ENCODE assay signal across 25 cellular contexts in the genomic region with DNA sequence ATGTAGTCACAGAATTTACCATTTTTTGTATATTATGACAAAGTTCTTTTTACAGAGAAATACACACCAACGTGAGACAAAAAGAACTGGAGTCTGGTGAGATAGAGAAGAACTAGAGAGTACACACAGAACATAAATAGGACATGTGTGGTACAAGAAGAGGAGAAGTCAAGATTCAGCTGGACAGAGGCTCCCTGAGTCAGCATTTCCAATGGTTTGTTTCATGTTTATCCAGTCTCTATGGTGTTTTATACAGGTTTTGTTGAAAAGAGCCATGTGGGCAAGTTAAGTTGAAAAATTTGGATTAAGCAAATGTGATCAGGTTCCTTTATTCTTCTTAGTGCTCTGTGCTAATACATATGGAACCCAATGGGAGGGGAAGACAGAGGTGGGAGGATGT.
DNase-seq lines count a peak whose midpoint lies in the region; ATAC-seq and TF ChIP-seq lines count a peak whose summit lies in the region.
"Had no signal": no experiment of that assay in that cellular context is flagged by ENCODE, and none has a peak within 500 bp of the region (broad histone marks: within the 10 kb centered on the region; RNA-seq: fewer than 3 reads in every experiment).

No MANE protein-coding gene starts in this region.

- peaks cover 0 to 6% of the 10 kb centered on the region in 2 experiments; a peak in 1 of 4 replicates for H3K36me3 ChIP-seq in HCT116 (ENCODE audit: control insufficient read depth in 1 of 2, insufficient read depth in 2 of 2, low read length in 2 of 2)
- no peaks in the 10 kb centered on the region; the same call in 1 of the 2 replicates for H3K36me3 ChIP-seq in Panc1 (ENCODE audit: control insufficient read depth, insufficient read depth, low read length)
- no peaks in the 10 kb centered on the region for H3K36me3 ChIP-seq in smooth muscle cell (ENCODE audit: low read depth)
- H3K36me3 ChIP-seq: heart left ventricle, MG63 had no signal

- RAD21 ChIA-PET in HCT116 (lab: Charles Lee; ENCODE audit: low non-redundant PET in 1 of 2, low total read pairs in 2 of 2, uncharacterized antibody in 2 of 2, unreplicated experiment in 2 of 2) = no interaction called here

- no peak for TF ChIP-seq POLR2A in HCT116 (IDR thresholded peaks at IDR 0.05; ENCODE audit: borderline replicate concordance, extremely low read depth, insufficient read depth, insufficient read length)

- no peak for TF ChIP-seq RAD21 in HCT116 (IDR thresholded peaks at IDR 0.05; ENCODE audit: low read depth)

- peak overlapping the region; percentile 1 for H2AFZ ChIP-seq in HCT116 (ENCODE audit: low read depth, low read length, poor library complexity, severe bottlenecking)
- H2AFZ ChIP-seq in smooth muscle cell (ENCODE audit: low read depth) = no peak overlapping the region

- CTCF ChIA-PET in HCT116 (lab: Charles Lee) (no interaction called here), Panc1 (lab: Charles Lee) (no interaction called here)

- TF ChIP-seq CTCF in HCT116 (IDR thresholded peaks at IDR 0.05 in 2 of 3, conservative IDR thresholded peaks at IDR 0.05 in 1 of 3; ENCODE audit: borderline replicate concordance in 1 of 3, insufficient read depth in 1 of 3, low read depth in 2 of 3, low read length in 2 of 3) (no peak), Panc1 (IDR thresholded peaks at IDR 0.05) (no peak), smooth muscle cell (IDR thresholded peaks at IDR 0.05; ENCODE audit: borderline replicate concordance, insufficient read depth, poor library complexity, severe bottlenecking) (no peak)

- H3K27ac ChIP-seq in HCT116 (ENCODE audit: low read depth, low read length) (no peak overlapping the region), Panc1 (ENCODE audit: low read length) (peak overlapping the region; percentile 44; the same call in 1 of the 2 replicates), smooth muscle cell (ENCODE audit: low read depth) (peak overlapping the region; percentile 14)
- H3K27ac ChIP-seq: dorsolateral prefrontal cortex, heart left ventricle, testis had no signal

- H3K9me2 ChIP-seq in HCT116 (ENCODE audit: insufficient read depth) = no peaks in the 10 kb centered on the region

- H3K4me1 ChIP-seq in HCT116 (ENCODE audit: control insufficient read depth in 1 of 2, insufficient read depth in 2 of 2, low read length in 2 of 2) (peaks cover 4 to 21% of the 10 kb centered on the region in 2 experiments; a peak in 3 of 4 replicates), Panc1 (ENCODE audit: control insufficient read depth, insufficient read depth, low read length) (no peaks in the 10 kb centered on the region), smooth muscle cell (ENCODE audit: low read depth) (peaks cover 4% of the 10 kb centered on the region)
- H3K4me1 ChIP-seq: testis had no signal

- no peak for ATAC-seq in HCT116
- ATAC-seq in Panc1 = no peak
- ATAC-seq: activated CD8-positive, alpha-beta memory T cell treated with anti-CD3 and anti-CD28 coated beads, Interleukin-2, amount 10 ng/mL, durations not matched to agents 7 days and 5 days; CD8-positive, alpha-beta T cell; heart left ventricle; left cardiac atrium; naive thymus-derived CD4-positive, alpha-beta T cell had no signal

- H3K27me3 ChIP-seq in HCT116 (ENCODE audit: insufficient read depth, low read length) (no peaks in the 10 kb centered on the region), Panc1 (ENCODE audit: control insufficient read depth, insufficient read depth, low read length) (no peaks in the 10 kb centered on the region), smooth muscle cell (ENCODE audit: low read depth) (no peaks in the 10 kb centered on the region)
- H3K27me3 ChIP-seq: heart left ventricle, MG63, testis had no signal

- DNase-seq in HCT116 (ENCODE audit: low read depth, low spot score) (no peak), Panc1 (ENCODE audit: low read depth, low spot score) (no peak), fibroblast of gingiva (ENCODE audit: low read depth) (peak; percentile 38), smooth muscle cell (lab: John Stamatoyannopoulos, UW; ENCODE audit: unreplicated experiment) (no peak), Ammon's horn (ENCODE audit: low spot score) (no peak)
- no peak for DNase-seq in activated CD8-positive, alpha-beta memory T cell treated with anti-CD3 and anti-CD28 coated beads, Interleukin-2, amount 50 U/mL, for 48 hours
- DNase-seq in stimulated activated CD4-positive, alpha-beta T cell treated with anti-CD3 and anti-CD28 coated beads, Interleukin-4, amount 100 ng/mL, for 1 hour = no peak
- DNase-seq: activated CD4-positive, alpha-beta T cell treated with anti-CD3 and anti-CD28 coated beads, Interleukin-2, amount 10 ng/mL, durations not matched to agents 7 days and 5 days; activated CD8-positive, alpha-beta memory T cell treated with anti-CD3 and anti-CD28 coated beads, Interleukin-2, amount 10 ng/mL, durations not matched to agents 7 days and 5 days; activated naive CD4-positive, alpha-beta T cell treated with anti-CD3 and anti-CD28 coated beads, Interleukin-2, amount 50 U/mL, for 16 hours; AML-193; CD8-positive, alpha-beta T cell; dorsolateral prefrontal cortex; heart left ventricle; left cardiac atrium; mesendoderm; MG63; naive thymus-derived CD4-positive, alpha-beta T cell; NCI-H510A; NK-92 treated with Interleukin-12 subunit alpha and Interleukin-12 subunit beta, amount 100 ng/mL, for 24 hours; nucleus accumbens; stimulated activated CD4-positive, alpha-beta T cell treated with anti-CD3 and anti-CD28 coated beads, Interleukin-12 subunit alpha, Interleukin-12 subunit beta, amount 100 ng/mL, for 4 hours; stimulated activated CD4-positive, alpha-beta T cell treated with anti-CD3 and anti-CD28 coated beads, Interleukin-4, amount 100 ng/mL, for 4 hours; stimulated activated naive CD4-positive, alpha-beta T cell; testis had no signal

- H3K9me3 ChIP-seq in HCT116 (ENCODE audit: control insufficient read depth in 1 of 2, insufficient read depth in 1 of 2, low read depth in 1 of 2, low read length in 2 of 2) (peaks cover 0 to 3% of the 10 kb centered on the region in 2 experiments; a peak in 1 of 4 replicates), Panc1 (ENCODE audit: control insufficient read depth, insufficient read depth, low read depth, low read length) (peaks cover 48% of the 10 kb centered on the region), smooth muscle cell (replicated peaks; ENCODE audit: low read depth) (no peaks in the 10 kb centered on the region)
- H3K9me3 ChIP-seq: heart left ventricle, testis had no signal

- intact Hi-C loops in HCT116 (cut with micrococcal nuclease) = no loop called here
- intact Hi-C loops in Panc1 (cut with micrococcal nuclease; ENCODE audit: unreplicated experiment) = no loop called here

- H4K20me1 ChIP-seq in HCT116 (ENCODE audit: insufficient read depth) = no peaks in the 10 kb centered on the region
- no peaks in the 10 kb centered on the region for H4K20me1 ChIP-seq in smooth muscle cell (ENCODE audit: low read depth)

- WGBS in smooth muscle cell (ENCODE audit: low lambda C conversion rate) = 63% methylated on average over 1 of the region's 1 CpG

- no TSS peak for BruUV-seq in HCT116 (replicated peaks; lab: Mats Ljungman, UMichigan)
- no TSS peak for BruUV-seq in Panc1 (replicated peaks; lab: Mats Ljungman, UMichigan)

- H3K4me3 ChIP-seq in HCT116 (replicated peaks in 1 of 2; ENCODE audit: low read depth in 1 of 2, low read length in 2 of 2) (no peak overlapping the region), Panc1 (ENCODE audit: low read depth in 2 of 2, low read length in 2 of 2) (no peak overlapping the region), smooth muscle cell (no peak overlapping the region)
- H3K4me3 ChIP-seq: dorsolateral prefrontal cortex, heart left ventricle, MG63, testis had no signal

- H3K9ac ChIP-seq in HCT116 (ENCODE audit: low read length) (no peak overlapping the region), smooth muscle cell (ENCODE audit: low read depth) (no peak overlapping the region)

- POLR2A ChIA-PET in HCT116 (lab: Charles Lee) = no interaction called here
- POLR2A ChIA-PET in Panc1 (lab: Charles Lee) = no interaction called here

- in situ Hi-C loops in Panc1 (cut with HindIII; ENCODE audit: low pct_unique_long_range_greater_than_20kb, low sequenced_read_pairs) = no loop called here

- H3K79me2 ChIP-seq in HCT116 (ENCODE audit: insufficient read depth, low read length) (no peaks in the 10 kb centered on the region), smooth muscle cell (ENCODE audit: low read depth) (no peaks in the 10 kb centered on the region)

- no peaks in the 10 kb centered on the region for H3F3A ChIP-seq in smooth muscle cell (ENCODE audit: low read depth)

- H3K4me2 ChIP-seq in HCT116 (ENCODE audit: low read length) (no peak overlapping the region), smooth muscle cell (no peak overlapping the region)

TF ChIP-seq in HCT116, 20 proteins besides CTCF, POLR2A, EP300 and RAD21:
- TF ChIP-seq, protein P1, sequence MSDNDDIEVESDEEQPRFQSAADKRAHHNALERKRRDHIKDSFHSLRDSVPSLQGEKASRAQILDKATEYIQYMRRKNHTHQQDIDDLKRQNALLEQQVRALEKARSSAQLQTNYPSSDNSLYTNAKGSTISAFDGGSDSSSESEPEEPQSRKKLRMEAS (IDR thresholded peaks at IDR 0.05) = no peak
- TF ChIP-seq POLR2AphosphoS5 (IDR thresholded peaks at IDR 0.05; ENCODE audit: low read depth, low read length) (no peak), ZFX (IDR thresholded peaks at IDR 0.05) (no peak), SP1 (IDR thresholded peaks at IDR 0.05; ENCODE audit: low read depth) (no peak), SRF (IDR thresholded peaks at IDR 0.05; ENCODE audit: low read depth) (no peak), SIN3A (IDR thresholded peaks at IDR 0.05; ENCODE audit: low read depth) (no peak), ZNF274 (IDR thresholded peaks at IDR 0.05; ENCODE audit: low read depth, low read length) (no peak)
TF ChIP-seq in HCT116: peak in this region for 0.
